ENCODE assay signal across 23 cellular contexts in genomic region chr14:74720526-74720925, GRCh38.
"Had no signal": no experiment of that assay in that cellular context is flagged by ENCODE, and none has a peak within 500 bp of the region (broad histone marks: within the 10 kb centered on the region; RNA-seq: fewer than 3 reads in every experiment).

No MANE protein-coding gene starts in this region.

- H3K27me3 ChIP-seq: cardiac muscle cell, dorsolateral prefrontal cortex, ovary, tibial nerve, vagina had no signal

- ATAC-seq: activated CD8-positive, alpha-beta T cell treated with anti-CD3 and anti-CD28 coated beads for 36 hours; sciatic nerve; stimulated activated memory B cell treated with anti-CD40 and anti-IgM and Interleukin-4, amounts not matched to agents 10 μg/mL and 1 μg/mL and 100 μg/mL, for 72 hours; WTC11 had no signal

- H3K27ac Mint-ChIP-seq: activated CD8-positive, alpha-beta T cell treated with anti-CD3 and anti-CD28 coated beads for 36 hours; activated naive CD8-positive, alpha-beta T cell; endodermal cell; stimulated activated memory B cell treated with anti-CD40 and anti-IgM and Interleukin-4, amounts not matched to agents 10 μg/mL and 1 μg/mL and 100 μg/mL, for 72 hours; T-helper 1 cell treated with Interleukin-12 subunit alpha and Interleukin-12 subunit beta and Interleukin-4 antibody, amounts not matched to agents 30 μg/mL and 1 μg/mL, for 36 hours; WTC11 had no signal

- H3K4me3 ChIP-seq: cardiac muscle cell, dorsolateral prefrontal cortex, left ventricle myocardium inferior, ovary, tibial nerve, vagina had no signal

- DNase-seq: activated CD4-positive, alpha-beta T cell treated with anti-CD3 and anti-CD28 coated beads for 48 hours; activated CD8-positive, alpha-beta T cell treated with anti-CD3 and anti-CD28 coated beads for 36 hours; activated gamma-delta T cell; activated T-cell treated with anti-CD3 and anti-CD28 coated beads, Interleukin-2, amount 50 U/mL, for 48 hours; anterior cingulate cortex; dorsolateral prefrontal cortex; endodermal cell; hippocampal formation; kidney; left ventricle myocardium inferior; ovary; stimulated activated CD4-positive, alpha-beta T cell treated with anti-CD3 and anti-CD28 coated beads, Interleukin-12 subunit alpha, Interleukin-12 subunit beta, amount 100 ng/mL, for 4 hours; stimulated activated CD4-positive, alpha-beta T cell treated with anti-CD3 and anti-CD28 coated beads, Interleukin-2, amount 100 ng/mL, for 24 hours had no signal

- H3K4me1 ChIP-seq: left ventricle myocardium inferior, tibial nerve, vagina had no signal

- H3K36me3 ChIP-seq: ovary had no signal

- FAIRE-seq: kidney, TTC549 had no signal

- H3K4me3 Mint-ChIP-seq: activated CD8-positive, alpha-beta T cell treated with anti-CD3 and anti-CD28 coated beads for 36 hours; activated naive CD8-positive, alpha-beta T cell; endodermal cell; neural crest cell; stimulated activated memory B cell treated with anti-CD40 and anti-IgM and Interleukin-4, amounts not matched to agents 10 μg/mL and 1 μg/mL and 100 μg/mL, for 72 hours; T-helper 1 cell treated with Interleukin-12 subunit alpha and Interleukin-12 subunit beta and Interleukin-4 antibody, amounts not matched to agents 30 μg/mL and 1 μg/mL, for 36 hours; WTC11 had no signal

- H3K27ac ChIP-seq: cardiac muscle cell, dorsolateral prefrontal cortex, left ventricle myocardium inferior, ovary, tibial nerve, vagina had no signal

- H3K9me3 ChIP-seq: left ventricle myocardium inferior, ovary, tibial nerve, vagina had no signal

- H3K4me1 Mint-ChIP-seq: endodermal cell, neural crest cell, WTC11 had no signal

- H3K9me3 Mint-ChIP-seq: activated CD8-positive, alpha-beta T cell treated with anti-CD3 and anti-CD28 coated beads for 36 hours; endodermal cell; neural crest cell; stimulated activated memory B cell treated with anti-CD40 and anti-IgM and Interleukin-4, amounts not matched to agents 10 μg/mL and 1 μg/mL and 100 μg/mL, for 72 hours; T-helper 1 cell treated with Interleukin-12 subunit alpha and Interleukin-12 subunit beta and Interleukin-4 antibody, amounts not matched to agents 30 μg/mL and 1 μg/mL, for 36 hours; WTC11 had no signal
